Comparison of ENCODE assay signal across 20 cellular contexts in the genomic region with DNA sequence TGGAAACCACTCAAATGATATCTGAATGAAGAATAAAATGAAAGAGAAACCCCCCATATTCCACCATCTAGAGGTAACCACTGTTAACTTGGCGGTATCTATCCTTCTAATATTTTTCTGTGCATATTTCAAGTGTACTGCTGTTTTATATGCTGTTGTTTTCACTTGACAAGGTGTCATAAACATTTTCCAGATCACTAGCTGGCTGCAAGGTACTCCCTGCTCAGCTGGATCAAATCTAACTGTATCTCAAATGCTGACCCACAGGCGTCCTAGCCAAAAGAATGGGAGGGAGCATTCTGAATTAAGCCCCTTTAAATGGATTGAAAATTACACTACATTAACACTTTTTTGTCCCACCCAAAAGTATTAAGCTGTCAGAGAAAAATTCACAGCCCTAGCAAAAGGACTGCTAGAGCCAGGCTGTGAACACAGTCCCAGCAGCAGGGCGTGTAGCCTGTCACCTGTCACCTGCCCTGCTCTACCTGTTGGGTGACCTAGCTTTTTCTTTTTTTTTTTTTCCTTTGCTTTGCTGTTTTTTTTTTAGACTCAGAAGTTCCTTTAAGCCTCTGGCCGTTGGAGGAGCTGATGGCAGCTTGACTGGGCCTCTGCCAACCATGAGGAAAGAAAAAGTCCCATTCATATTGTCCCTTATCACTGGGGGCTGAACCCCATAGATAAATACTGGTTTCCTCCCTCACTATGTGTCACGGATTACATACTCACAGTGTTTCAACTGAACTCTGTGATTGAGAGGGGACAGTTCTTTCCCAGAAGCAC.
DNase-seq lines count a peak whose midpoint lies in the region; FAIRE-seq and TF ChIP-seq lines count a peak whose summit lies in the region.
"Had no signal": no experiment of that assay in that cellular context is flagged by ENCODE, and none has a peak within 500 bp of the region (broad histone marks: within the 10 kb centered on the region; RNA-seq: fewer than 3 reads in every experiment).

No MANE protein-coding gene starts in this region.

- 57 to 62% methylated on average over 5 of the region's 5 CpGs for WGBS in testis, 2 donors

- H3K4me3 Mint-ChIP-seq in neural progenitor cell: no peak overlapping the region
- H3K4me3 Mint-ChIP-seq: activated naive CD8-positive, alpha-beta T cell treated with anti-CD3 and anti-CD28 coated beads for 36 hours; CD4-positive, CD25-positive, alpha-beta regulatory T cell; neural crest cell had no signal

- H3K27ac ChIP-seq in Peyer's patch (peak overlapping the region in 1 of 4 donors; percentile 45), kidney (ENCODE audit: low read depth in 2 of 2, low read length in 2 of 2) (peak overlapping the region; percentile 30 to 44), testis (no peak overlapping the region), neural progenitor cell (no peak overlapping the region)

- TF ChIP-seq POLR2A in Peyer's patch (IDR thresholded peaks at IDR 0.05): no peak
- no peak for TF ChIP-seq POLR2A in testis (IDR thresholded peaks at IDR 0.05)

- no peaks in the 10 kb centered on the region for H3K36me3 Mint-ChIP-seq in neural progenitor cell
- H3K36me3 Mint-ChIP-seq: activated naive CD8-positive, alpha-beta T cell treated with anti-CD3 and anti-CD28 coated beads for 36 hours; CD4-positive, CD25-positive, alpha-beta regulatory T cell had no signal

- H3K4me3 ChIP-seq in Peyer's patch (no peak overlapping the region), kidney (ENCODE audit: low read length in 2 of 2) (no peak overlapping the region), testis (no peak overlapping the region), neural progenitor cell (no peak overlapping the region)
- H3K4me3 ChIP-seq: A549 had no signal

- H3K9me3 Mint-ChIP-seq in neural progenitor cell: no peaks in the 10 kb centered on the region
- H3K9me3 Mint-ChIP-seq: activated naive CD8-positive, alpha-beta T cell treated with anti-CD3 and anti-CD28 coated beads for 36 hours; CD4-positive, CD25-positive, alpha-beta regulatory T cell had no signal

- no peaks in the 10 kb centered on the region for H3K9me3 ChIP-seq in Peyer's patch
- H3K9me3 ChIP-seq in kidney (ENCODE audit: control insufficient read depth in 1 of 2, low read length in 2 of 2): no peaks in the 10 kb centered on the region
- H3K9me3 ChIP-seq in testis: no peaks in the 10 kb centered on the region
- no peaks in the 10 kb centered on the region for H3K9me3 ChIP-seq in neural progenitor cell (ENCODE audit: low read depth)

- intact Hi-C loops in kidney (cut with DNase I): no loop called here
- intact Hi-C loops in testis (cut with DNase I; ENCODE audit: low total_unique reads): no loop called here

- no peaks in the 10 kb centered on the region for H3K27me3 ChIP-seq in Peyer's patch
- H3K27me3 ChIP-seq in testis: no peaks in the 10 kb centered on the region
- no peaks in the 10 kb centered on the region for H3K27me3 ChIP-seq in neural progenitor cell

- H4K20me1 ChIP-seq in neural progenitor cell (ENCODE audit: low read depth): no peaks in the 10 kb centered on the region

- no peak overlapping the region for H2AFZ ChIP-seq in neural progenitor cell (replicated peaks)

- H3K36me3 ChIP-seq in Peyer's patch (no peaks in the 10 kb centered on the region), kidney (ENCODE audit: control insufficient read depth in 1 of 2, insufficient read depth in 2 of 2, low read length in 2 of 2) (no peaks in the 10 kb centered on the region), testis (ENCODE audit: low read depth, missing control alignments) (no peaks in the 10 kb centered on the region), neural progenitor cell (no peaks in the 10 kb centered on the region)

- DNase-seq in NCI-H748 (lab: John Stamatoyannopoulos, UW; ENCODE audit: unreplicated experiment) (peak; percentile 3), NCI-H748 treated with DMSO at 0.1 percent for 48 hours (lab: John Stamatoyannopoulos, UW) (no peak), Peyer's patch (peak in 2 of 3 donors; percentile 52 to 60), kidney (no peak), testis (peak; percentile 69), frontal cortex (ENCODE audit: low spot score in 2 of 2) (no peak), neural progenitor cell (ENCODE audit: low spot score) (no peak), NCI-H2171 treated with DMSO at 0.1 percent for 48 hours (lab: John Stamatoyannopoulos, UW) (no peak)
- DNase-seq: activated CD4-positive, alpha-beta T cell treated with anti-CD3 and anti-CD28 coated beads for 48 hours; activated naive CD8-positive, alpha-beta T cell treated with anti-CD3 and anti-CD28 coated beads for 36 hours; activated T-cell treated with anti-CD3 and anti-CD28 coated beads for 4 hours; caudate nucleus; CD4-positive, CD25-positive, alpha-beta regulatory T cell; MV-4-11; NCI-H345; stimulated activated CD4-positive, alpha-beta T cell treated with anti-CD3 and anti-CD28 coated beads, Interleukin-4, amount 100 ng/mL, for 1 hour had no signal

- peaks cover 2% of the 10 kb centered on the region for H3K27me3 Mint-ChIP-seq in neural progenitor cell (ENCODE audit: insufficient read depth, low read depth)

- H3K4me1 ChIP-seq in Peyer's patch (no peaks in the 10 kb centered on the region), kidney (ENCODE audit: control insufficient read depth in 1 of 2, insufficient read depth in 1 of 2, low read depth in 1 of 2, low read length in 2 of 2) (peaks cover 0 to 6% of the 10 kb centered on the region in 2 donors), testis (no peaks in the 10 kb centered on the region), neural progenitor cell (no peaks in the 10 kb centered on the region)

- no peak overlapping the region for H3K4me2 ChIP-seq in neural progenitor cell
- H3K4me2 ChIP-seq: A549 had no signal

- H3F3A ChIP-seq in neural progenitor cell (ENCODE audit: low read depth): no peaks in the 10 kb centered on the region

- TF ChIP-seq CTCF in Peyer's patch (IDR thresholded peaks at IDR 0.05): no peak
- TF ChIP-seq CTCF in kidney (IDR thresholded peaks at IDR 0.05; ENCODE audit: borderline replicate concordance, extremely low read depth, insufficient read depth): no peak
- no peak for TF ChIP-seq CTCF in testis (IDR thresholded peaks at IDR 0.05)
- no peak for TF ChIP-seq CTCF in neural progenitor cell (IDR thresholded peaks at IDR 0.05)

- no peak for FAIRE-seq in kidney (lab: Jason Lieb, UNC)
- FAIRE-seq in frontal cortex (lab: Jason Lieb, UNC): no peak
- FAIRE-seq: A549, RCC 7860, urothelium cell line had no signal

- peak overlapping the region in 1 of 2 donors; percentile 37 for H3K9ac ChIP-seq in kidney (ENCODE audit: low read length in 2 of 2)
- no peak overlapping the region for H3K9ac ChIP-seq in neural progenitor cell

- H3K4me1 Mint-ChIP-seq in neural progenitor cell: no peaks in the 10 kb centered on the region
- H3K4me1 Mint-ChIP-seq: activated naive CD8-positive, alpha-beta T cell treated with anti-CD3 and anti-CD28 coated beads for 36 hours; CD4-positive, CD25-positive, alpha-beta regulatory T cell; neural crest cell had no signal

- H3K27ac Mint-ChIP-seq in neural progenitor cell: no peak overlapping the region
- H3K27ac Mint-ChIP-seq: activated naive CD8-positive, alpha-beta T cell treated with anti-CD3 and anti-CD28 coated beads for 36 hours; CD4-positive, CD25-positive, alpha-beta regulatory T cell had no signal

- H3K79me2 ChIP-seq in neural progenitor cell (ENCODE audit: low read depth): no peaks in the 10 kb centered on the region

Comparison
In these comparisons a context has a peak if more than half of its experiments do, and no peak if none do; other contexts are left out.
1. DNase-seq: peak in NCI-H748 (single experiment), Peyer's patch (2 of 3) and testis (single experiment); none in NCI-H748 treated with DMSO at 0.1 percent for 48 hours (single experiment), kidney (single experiment), frontal cortex (0 of 2), neural progenitor cell (single experiment) and NCI-H2171 treated with DMSO at 0.1 percent for 48 hours (single experiment).
2. H3K27ac ChIP-seq: peak in kidney (2 of 2); none in testis (0 of 2) and neural progenitor cell (single experiment).